1 cellular context compared by ENCODE assay signal in genomic region chr9:104890433-104890770, GRCh38.
TF ChIP-seq lines count a peak whose summit lies in the region.

No MANE protein-coding gene starts in this region.

TF ChIP-seq in HepG2, 621 proteins besides CTCF, POLR2A, EP300 and RAD21 (continued from another document):
- TF ChIP-seq HNF1A (IDR thresholded peaks at IDR 0.05; ENCODE audit: low read depth): peak; percentile 24; the same call in 1 of the 2 replicates
- TF ChIP-seq HNF1A (CRISPR knock-in tag; IDR thresholded peaks at IDR 0.05; ENCODE audit: borderline replicate concordance): no peak
TF ChIP-seq in HepG2: peak in this region for 48.
